ENCODE assay signal across 11 cellular contexts in genomic region chr7:137932881-137933269, GRCh38.
DNase-seq lines count a peak whose midpoint lies in the region; ATAC-seq, FAIRE-seq and TF ChIP-seq lines count a peak whose summit lies in the region.
"Had no signal": no experiment of that assay in that cellular context is flagged by ENCODE, and none has a peak within 500 bp of the region (broad histone marks: within the 10 kb centered on the region; RNA-seq: fewer than 3 reads in every experiment).

No MANE protein-coding gene starts in this region.

- no peak for DNase-seq in CD4-positive, CD25-positive, alpha-beta regulatory T cell
- DNase-seq in T-helper 17 cell (no peak), fibroblast of villous mesenchyme (ENCODE audit: low read depth) (peak; percentile 82), prostate gland (ENCODE audit: low spot score) (no peak), GM19239 (ENCODE audit: insufficient read length, low spot score) (no peak), NCI-H446 treated with DMSO at 0.1 percent for 48 hours (lab: John Stamatoyannopoulos, UW) (no peak), NCI-H2107 (lab: John Stamatoyannopoulos, UW) (no peak)
- DNase-seq: endodermal cell; stimulated activated CD4-positive, alpha-beta T cell treated with anti-CD3 and anti-CD28 coated beads, Interleukin-4, amount 100 ng/mL, for 24 hours; T-helper 1 cell had no signal

- no peak for FAIRE-seq in GM19239 (lab: Jason Lieb, UNC)

- no peak for ATAC-seq in CD4-positive, CD25-positive, alpha-beta regulatory T cell (ENCODE audit: low read depth in 2 of 2)
- no peak for ATAC-seq in T-helper 17 cell
- no peak for ATAC-seq in GM18907 (IDR thresholded peaks at IDR 0.05; ENCODE audit: unreplicated experiment)

- peaks cover 2% of the 10 kb centered on the region for H3K36me3 ChIP-seq in CD4-positive, CD25-positive, alpha-beta regulatory T cell (ENCODE audit: control insufficient read depth, insufficient read depth, low read length)
- no peaks in the 10 kb centered on the region for H3K36me3 ChIP-seq in prostate gland

- H3K27ac Mint-ChIP-seq in CD4-positive, CD25-positive, alpha-beta regulatory T cell = peak overlapping the region; percentile 88 to 99 (median 90)
- peak overlapping the region; percentile 97 for H3K27ac Mint-ChIP-seq in T-helper 17 cell

- peaks cover 0 to 1% (median 0%) of the 10 kb centered on the region in 7 donors for H3K9me3 Mint-ChIP-seq in CD4-positive, CD25-positive, alpha-beta regulatory T cell
- H3K9me3 Mint-ChIP-seq: endodermal cell had no signal

- no peak for TF ChIP-seq CTCF in fibroblast of villous mesenchyme (IDR thresholded peaks at IDR 0.05; ENCODE audit: insufficient read depth, low read depth, low read length)
- no peak for TF ChIP-seq CTCF in prostate gland (IDR thresholded peaks at IDR 0.05)

- H3K27me3 Mint-ChIP-seq in CD4-positive, CD25-positive, alpha-beta regulatory T cell = no peaks in the 10 kb centered on the region
- no peaks in the 10 kb centered on the region for H3K27me3 Mint-ChIP-seq in T-helper 17 cell

- peaks cover 17% of the 10 kb centered on the region for H3K36me3 Mint-ChIP-seq in CD4-positive, CD25-positive, alpha-beta regulatory T cell
- peaks cover 2% of the 10 kb centered on the region for H3K36me3 Mint-ChIP-seq in T-helper 17 cell (ENCODE audit: low read depth)

- no peaks in the 10 kb centered on the region for H3K9me3 ChIP-seq in CD4-positive, CD25-positive, alpha-beta regulatory T cell (ENCODE audit: control insufficient read depth in 2 of 2, low read length in 2 of 2)
- no peaks in the 10 kb centered on the region for H3K9me3 ChIP-seq in T-helper 17 cell (ENCODE audit: control insufficient read depth, low read length, poor library complexity, severe bottlenecking)
- H3K9me3 ChIP-seq in prostate gland = no peaks in the 10 kb centered on the region

- intact Hi-C loops in prostate gland (cut with DNase I) = no loop called here

- H3K4me1 ChIP-seq in CD4-positive, CD25-positive, alpha-beta regulatory T cell (ENCODE audit: control insufficient read depth, insufficient read depth, low read length, poor library complexity, severe bottlenecking) = peaks cover 31% of the 10 kb centered on the region
- H3K4me1 ChIP-seq in prostate gland (replicated peaks) = peaks cover 6% of the 10 kb centered on the region

- H3K4me1 Mint-ChIP-seq in CD4-positive, CD25-positive, alpha-beta regulatory T cell = peaks cover 39 to 61% (median 48%) of the 10 kb centered on the region in 4 donors
- H3K4me1 Mint-ChIP-seq in T-helper 17 cell = peaks cover 47% of the 10 kb centered on the region

- H3K27ac ChIP-seq in CD4-positive, CD25-positive, alpha-beta regulatory T cell (ENCODE audit: insufficient read depth, low read length, poor library complexity, severe bottlenecking) = no peak overlapping the region
- H3K27ac ChIP-seq in prostate gland = peak overlapping the region; percentile 22 to 29

- H3K4me3 ChIP-seq in CD4-positive, CD25-positive, alpha-beta regulatory T cell (ENCODE audit: low read depth, low read length) = peak overlapping the region; percentile 15
- no peak overlapping the region for H3K4me3 ChIP-seq in fibroblast of villous mesenchyme (ENCODE audit: low read depth, low read length)
- H3K4me3 ChIP-seq in prostate gland = no peak overlapping the region

- H3K27me3 ChIP-seq in CD4-positive, CD25-positive, alpha-beta regulatory T cell (ENCODE audit: control insufficient read depth, insufficient read depth, low read length) = no peaks in the 10 kb centered on the region
- H3K27me3 ChIP-seq in prostate gland (replicated peaks; ENCODE audit: insufficient read depth) = no peaks in the 10 kb centered on the region

- WGBS in prostate gland = 53% methylated on average over 5 of the region's 5 CpGs

- H3K4me3 Mint-ChIP-seq in CD4-positive, CD25-positive, alpha-beta regulatory T cell = peak overlapping the region in 3 of 4 donors; percentile 11 to 53 (median 39)
- no peak overlapping the region for H3K4me3 Mint-ChIP-seq in T-helper 17 cell
- H3K4me3 Mint-ChIP-seq: endodermal cell had no signal

- no peak for TF ChIP-seq POLR2A in prostate gland (IDR thresholded peaks at IDR 0.05)
